Comparison of ENCODE assay signal across 1 cellular context in genomic region chr12:114626-115211, GRCh38.
TF ChIP-seq lines count a peak whose summit lies in the region.

No MANE protein-coding gene starts in this region.

TF ChIP-seq in K562, 482 proteins besides CTCF, POLR2A, EP300 and RAD21 (continued from another document):
- TF ChIP-seq RCOR1 (IDR thresholded peaks at IDR 0.05; ENCODE audit: borderline replicate concordance in 1 of 2, low read depth in 2 of 2, low read length in 2 of 2), result peak in 1 of 2 experiments; percentile 66; a peak in 2 of 4 replicates
- TF ChIP-seq ELF2 (CRISPR knock-in tag; IDR thresholded peaks at IDR 0.05), result no peak
- TF ChIP-seq CBX5 (IDR thresholded peaks at IDR 0.05; ENCODE audit: borderline replicate concordance, low read depth), result no peak
- TF ChIP-seq HIVEP1 (CRISPR knock-in tag; IDR thresholded peaks at IDR 0.05), result no peak
- TF ChIP-seq ZBED1 (IDR thresholded peaks at IDR 0.05), result no peak
- 0 out of 2 replicates have a peak, but pooled peaks have one; percentile 24 for TF ChIP-seq ARID1B (IDR thresholded peaks at IDR 0.05)
- TF ChIP-seq, protein P1, sequence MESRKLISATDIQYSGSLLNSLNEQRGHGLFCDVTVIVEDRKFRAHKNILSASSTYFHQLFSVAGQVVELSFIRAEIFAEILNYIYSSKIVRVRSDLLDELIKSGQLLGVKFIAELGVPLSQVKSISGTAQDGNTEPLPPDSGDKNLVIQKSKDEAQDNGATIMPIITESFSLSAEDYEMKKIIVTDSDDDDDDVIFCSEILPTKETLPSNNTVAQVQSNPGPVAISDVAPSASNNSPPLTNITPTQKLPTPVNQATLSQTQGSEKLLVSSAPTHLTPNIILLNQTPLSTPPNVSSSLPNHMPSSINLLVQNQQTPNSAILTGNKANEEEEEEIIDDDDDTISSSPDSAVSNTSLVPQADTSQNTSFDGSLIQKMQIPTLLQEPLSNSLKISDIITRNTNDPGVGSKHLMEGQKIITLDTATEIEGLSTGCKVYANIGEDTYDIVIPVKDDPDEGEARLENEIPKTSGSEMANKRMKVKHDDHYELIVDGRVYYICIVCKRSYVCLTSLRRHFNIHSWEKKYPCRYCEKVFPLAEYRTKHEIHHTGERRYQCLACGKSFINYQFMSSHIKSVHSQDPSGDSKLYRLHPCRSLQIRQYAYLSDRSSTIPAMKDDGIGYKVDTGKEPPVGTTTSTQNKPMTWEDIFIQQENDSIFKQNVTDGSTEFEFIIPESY (CRISPR knock-in tag; IDR thresholded peaks at IDR 0.05), result no peak
- TF ChIP-seq HSF4 (CRISPR knock-in tag; IDR thresholded peaks at IDR 0.05; ENCODE audit: borderline replicate concordance), result no peak
- TF ChIP-seq BDP1 (IDR thresholded peaks at IDR 0.05; ENCODE audit: insufficient read depth, insufficient read length), result no peak
- TF ChIP-seq SMARCA5 (IDR thresholded peaks at IDR 0.05), result peak; percentile 68; the same call in 1 of the 2 replicates
- TF ChIP-seq LCOR (CRISPR knock-in tag; IDR thresholded peaks at IDR 0.05), result no peak
- TF ChIP-seq, protein P2, sequence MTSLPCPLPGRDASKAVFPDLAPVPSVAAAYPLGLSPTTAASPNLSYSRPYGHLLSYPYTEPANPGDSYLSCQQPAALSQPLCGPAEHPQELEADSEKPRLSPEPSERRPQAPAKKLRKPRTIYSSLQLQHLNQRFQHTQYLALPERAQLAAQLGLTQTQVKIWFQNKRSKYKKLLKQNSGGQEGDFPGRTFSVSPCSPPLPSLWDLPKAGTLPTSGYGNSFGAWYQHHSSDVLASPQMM (CRISPR knock-in tag; IDR thresholded peaks at IDR 0.05), result no peak
- TF ChIP-seq ZNF197 (CRISPR knock-in tag; IDR thresholded peaks at IDR 0.05; ENCODE audit: low read depth), result no peak
- TF ChIP-seq BCOR (IDR thresholded peaks at IDR 0.05), result peak; percentile 97
